In genomic region chr2:10792660-10793400, GRCh38 we compare ENCODE assay signal across 1 cellular context.
TF ChIP-seq lines count a peak whose summit lies in the region.

No MANE protein-coding gene starts in this region.

TF ChIP-seq in K562, 482 proteins besides CTCF, POLR2A, EP300 and RAD21 (continued from another document):
- TF ChIP-seq YY1 (IDR thresholded peaks at IDR 0.05; ENCODE audit: borderline replicate concordance in 1 of 3, control insufficient read depth in 1 of 3, extremely low read depth in 1 of 3, insufficient read depth in 3 of 3, insufficient read length in 1 of 3, insufficient replicate concordance in 2 of 3, low read depth in 1 of 3, low read length in 2 of 3) (peak in 1 of 3 experiments; percentile 15), ZNF23 (CRISPR knock-in tag; IDR thresholded peaks at IDR 0.05) (no peak), ARID3B (CRISPR knock-in tag; IDR thresholded peaks at IDR 0.05; ENCODE audit: borderline replicate concordance) (no peak)
